In the genomic region with DNA sequence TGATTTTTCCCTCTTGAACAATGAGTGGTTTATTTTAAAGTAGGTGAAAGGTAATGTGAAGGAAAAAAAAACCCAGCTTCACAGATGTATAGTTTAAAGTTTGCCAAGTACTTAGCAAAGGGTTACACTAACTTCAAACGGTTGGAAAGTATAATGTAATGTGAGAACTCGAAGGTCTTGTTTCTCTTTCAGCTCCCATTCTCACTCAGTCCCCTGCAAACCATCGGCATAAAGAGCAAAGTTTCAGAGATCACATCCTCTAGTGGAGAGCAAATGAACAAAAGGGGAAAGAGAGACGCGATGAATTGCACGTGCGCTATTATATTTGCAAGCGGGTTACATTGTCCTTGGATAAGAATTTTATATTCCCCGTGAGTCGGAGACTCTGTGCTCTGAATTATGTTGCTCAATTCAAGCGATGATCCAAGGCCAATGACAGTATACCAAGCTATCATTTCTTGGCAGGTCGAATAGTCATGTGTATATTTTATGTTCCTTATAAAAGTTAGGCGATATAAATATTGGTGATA, we compare ENCODE assay signal across 1 cellular context.
TF ChIP-seq lines count a peak whose summit lies in the region.

No MANE protein-coding gene starts in this region.

TF ChIP-seq in HepG2, 621 proteins besides CTCF, POLR2A, EP300 and RAD21 (continued from another document and continues in another):
- TF ChIP-seq, protein P1, sequence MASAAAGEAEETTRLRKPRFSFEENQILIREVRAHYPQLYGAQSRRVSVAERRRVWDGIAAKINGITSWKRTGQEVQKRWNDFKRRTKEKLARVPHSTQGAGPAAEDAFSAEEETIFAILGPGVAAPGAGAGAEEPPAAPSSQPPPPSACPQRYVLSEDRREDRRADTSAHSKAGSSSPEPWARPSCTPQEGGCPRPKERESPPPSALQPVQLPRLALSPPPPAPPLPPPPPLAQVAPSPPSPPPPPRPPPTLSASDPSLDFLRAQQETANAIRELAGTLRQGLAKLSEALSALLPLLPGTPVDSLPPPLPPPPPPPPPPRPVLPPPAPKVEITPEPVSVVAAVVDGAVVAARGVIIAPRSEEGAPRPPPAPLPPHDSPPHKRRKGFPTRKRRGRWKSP (CRISPR knock-in tag; IDR thresholded peaks at IDR 0.05): peak; percentile 48; the same call in 1 of the 2 replicates
- peak; percentile 77; the same call in 1 of the 2 replicates for TF ChIP-seq HDAC2 (CRISPR knock-in tag; IDR thresholded peaks at IDR 0.05)
- TF ChIP-seq WIZ (CRISPR knock-in tag; IDR thresholded peaks at IDR 0.05): no peak
- no peak for TF ChIP-seq ATF7 (IDR thresholded peaks at IDR 0.05)
- no peak for TF ChIP-seq ATF7 (CRISPR knock-in tag; IDR thresholded peaks at IDR 0.05)
- no peak for TF ChIP-seq NR2F1 (CRISPR knock-in tag; IDR thresholded peaks at IDR 0.05)
- TF ChIP-seq, protein P2, sequence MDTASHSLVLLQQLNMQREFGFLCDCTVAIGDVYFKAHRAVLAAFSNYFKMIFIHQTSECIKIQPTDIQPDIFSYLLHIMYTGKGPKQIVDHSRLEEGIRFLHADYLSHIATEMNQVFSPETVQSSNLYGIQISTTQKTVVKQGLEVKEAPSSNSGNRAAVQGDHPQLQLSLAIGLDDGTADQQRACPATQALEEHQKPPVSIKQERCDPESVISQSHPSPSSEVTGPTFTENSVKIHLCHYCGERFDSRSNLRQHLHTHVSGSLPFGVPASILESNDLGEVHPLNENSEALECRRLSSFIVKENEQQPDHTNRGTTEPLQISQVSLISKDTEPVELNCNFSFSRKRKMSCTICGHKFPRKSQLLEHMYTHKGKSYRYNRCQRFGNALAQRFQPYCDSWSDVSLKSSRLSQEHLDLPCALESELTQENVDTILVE (CRISPR knock-in tag; IDR thresholded peaks at IDR 0.05): no peak; the same call in 1 of the 2 replicates
- TF ChIP-seq, protein P3, sequence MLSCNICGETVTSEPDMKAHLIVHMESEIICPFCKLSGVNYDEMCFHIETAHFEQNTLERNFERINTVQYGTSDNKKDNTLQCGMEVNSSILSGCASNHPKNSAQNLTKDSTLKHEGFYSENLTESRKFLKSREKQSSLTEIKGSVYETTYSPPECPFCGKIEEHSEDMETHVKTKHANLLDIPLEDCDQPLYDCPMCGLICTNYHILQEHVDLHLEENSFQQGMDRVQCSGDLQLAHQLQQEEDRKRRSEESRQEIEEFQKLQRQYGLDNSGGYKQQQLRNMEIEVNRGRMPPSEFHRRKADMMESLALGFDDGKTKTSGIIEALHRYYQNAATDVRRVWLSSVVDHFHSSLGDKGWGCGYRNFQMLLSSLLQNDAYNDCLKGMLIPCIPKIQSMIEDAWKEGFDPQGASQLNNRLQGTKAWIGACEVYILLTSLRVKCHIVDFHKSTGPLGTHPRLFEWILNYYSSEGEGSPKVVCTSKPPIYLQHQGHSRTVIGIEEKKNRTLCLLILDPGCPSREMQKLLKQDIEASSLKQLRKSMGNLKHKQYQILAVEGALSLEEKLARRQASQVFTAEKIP (CRISPR knock-in tag; IDR thresholded peaks at IDR 0.05; ENCODE audit: borderline replicate concordance): no peak
- no peak for TF ChIP-seq ZNF282 (IDR thresholded peaks at IDR 0.05; ENCODE audit: partially characterized antibody)
- peak; percentile 26; the same call in 1 of the 2 replicates for TF ChIP-seq ZNF878 (CRISPR knock-in tag; IDR thresholded peaks at IDR 0.05)
- TF ChIP-seq, protein P4, sequence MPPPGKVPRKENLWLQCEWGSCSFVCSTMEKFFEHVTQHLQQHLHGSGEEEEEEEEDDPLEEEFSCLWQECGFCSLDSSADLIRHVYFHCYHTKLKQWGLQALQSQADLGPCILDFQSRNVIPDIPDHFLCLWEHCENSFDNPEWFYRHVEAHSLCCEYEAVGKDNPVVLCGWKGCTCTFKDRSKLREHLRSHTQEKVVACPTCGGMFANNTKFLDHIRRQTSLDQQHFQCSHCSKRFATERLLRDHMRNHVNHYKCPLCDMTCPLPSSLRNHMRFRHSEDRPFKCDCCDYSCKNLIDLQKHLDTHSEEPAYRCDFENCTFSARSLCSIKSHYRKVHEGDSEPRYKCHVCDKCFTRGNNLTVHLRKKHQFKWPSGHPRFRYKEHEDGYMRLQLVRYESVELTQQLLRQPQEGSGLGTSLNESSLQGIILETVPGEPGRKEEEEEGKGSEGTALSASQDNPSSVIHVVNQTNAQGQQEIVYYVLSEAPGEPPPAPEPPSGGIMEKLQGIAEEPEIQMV (CRISPR knock-in tag; IDR thresholded peaks at IDR 0.05; ENCODE audit: low read depth): no peak
- TF ChIP-seq, protein P5, sequence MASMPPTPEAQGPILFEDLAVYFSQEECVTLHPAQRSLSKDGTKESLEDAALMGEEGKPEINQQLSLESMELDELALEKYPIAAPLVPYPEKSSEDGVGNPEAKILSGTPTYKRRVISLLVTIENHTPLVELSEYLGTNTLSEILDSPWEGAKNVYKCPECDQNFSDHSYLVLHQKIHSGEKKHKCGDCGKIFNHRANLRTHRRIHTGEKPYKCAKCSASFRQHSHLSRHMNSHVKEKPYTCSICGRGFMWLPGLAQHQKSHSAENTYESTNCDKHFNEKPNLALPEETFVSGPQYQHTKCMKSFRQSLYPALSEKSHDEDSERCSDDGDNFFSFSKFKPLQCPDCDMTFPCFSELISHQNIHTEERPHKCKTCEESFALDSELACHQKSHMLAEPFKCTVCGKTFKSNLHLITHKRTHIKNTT (CRISPR knock-in tag; IDR thresholded peaks at IDR 0.05): no peak
- TF ChIP-seq NAIF1 (CRISPR knock-in tag; IDR thresholded peaks at IDR 0.05; ENCODE audit: borderline replicate concordance): no peak
- TF ChIP-seq ZNF850 (CRISPR knock-in tag; conservative IDR thresholded peaks at IDR 0.05): no peak
- TF ChIP-seq ZSCAN25 (CRISPR knock-in tag; IDR thresholded peaks at IDR 0.05): no peak
- no peak for TF ChIP-seq ZNF766 (CRISPR knock-in tag; IDR thresholded peaks at IDR 0.05; ENCODE audit: borderline replicate concordance)
- TF ChIP-seq ZNF724P (CRISPR knock-in tag; IDR thresholded peaks at IDR 0.05; ENCODE audit: borderline replicate concordance): no peak
- peak; percentile 79 for TF ChIP-seq PHF5A (CRISPR knock-in tag; IDR thresholded peaks at IDR 0.05; ENCODE audit: low read depth, unreplicated experiment)
- TF ChIP-seq, protein P6, sequence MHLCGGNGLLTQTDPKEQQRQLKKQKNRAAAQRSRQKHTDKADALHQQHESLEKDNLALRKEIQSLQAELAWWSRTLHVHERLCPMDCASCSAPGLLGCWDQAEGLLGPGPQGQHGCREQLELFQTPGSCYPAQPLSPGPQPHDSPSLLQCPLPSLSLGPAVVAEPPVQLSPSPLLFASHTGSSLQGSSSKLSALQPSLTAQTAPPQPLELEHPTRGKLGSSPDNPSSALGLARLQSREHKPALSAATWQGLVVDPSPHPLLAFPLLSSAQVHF (CRISPR knock-in tag; IDR thresholded peaks at IDR 0.05): no peak
- no peak for TF ChIP-seq ZEB1 (IDR thresholded peaks at IDR 0.05; ENCODE audit: insufficient replicate concordance, low read depth)
- no peak for TF ChIP-seq U2AF1 (optimal IDR thresholded peaks at IDR 0.05; ENCODE audit: low read depth, low read length)
- no peak for TF ChIP-seq HOXA9 (CRISPR knock-in tag; IDR thresholded peaks at IDR 0.05; ENCODE audit: borderline replicate concordance)
- peak; percentile 71 for TF ChIP-seq TCF7L2 (IDR thresholded peaks at IDR 0.05; ENCODE audit: low read depth, low read length)
- TF ChIP-seq ARNTL (CRISPR knock-in tag; IDR thresholded peaks at IDR 0.05): peak; percentile 72; the same call in 1 of the 2 replicates
- no peak for TF ChIP-seq CENPX (CRISPR knock-in tag; IDR thresholded peaks at IDR 0.05)
- TF ChIP-seq, protein P7, sequence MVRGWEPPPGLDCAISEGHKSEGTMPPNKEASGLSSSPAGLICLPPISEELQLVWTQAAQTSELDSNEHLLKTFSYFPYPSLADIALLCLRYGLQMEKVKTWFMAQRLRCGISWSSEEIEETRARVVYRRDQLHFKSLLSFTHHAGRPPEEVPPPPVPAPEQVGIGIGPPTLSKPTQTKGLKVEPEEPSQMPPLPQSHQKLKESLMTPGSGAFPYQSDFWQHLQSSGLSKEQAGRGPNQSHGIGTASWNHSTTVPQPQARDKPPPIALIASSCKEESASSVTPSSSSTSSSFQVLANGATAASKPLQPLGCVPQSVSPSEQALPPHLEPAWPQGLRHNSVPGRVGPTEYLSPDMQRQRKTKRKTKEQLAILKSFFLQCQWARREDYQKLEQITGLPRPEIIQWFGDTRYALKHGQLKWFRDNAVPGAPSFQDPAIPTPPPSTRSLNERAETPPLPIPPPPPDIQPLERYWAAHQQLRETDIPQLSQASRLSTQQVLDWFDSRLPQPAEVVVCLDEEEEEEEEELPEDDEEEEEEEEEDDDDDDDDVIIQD (CRISPR knock-in tag; IDR thresholded peaks at IDR 0.05; ENCODE audit: low read depth): peak; percentile 84; the same call in 1 of the 2 replicates
- TF ChIP-seq ZNF775 (CRISPR knock-in tag; IDR thresholded peaks at IDR 0.05; ENCODE audit: borderline replicate concordance): peak; percentile 99
- no peak for TF ChIP-seq GPN1 (CRISPR knock-in tag; IDR thresholded peaks at IDR 0.05; ENCODE audit: borderline replicate concordance)
- no peak for TF ChIP-seq TBP (CRISPR knock-in tag; IDR thresholded peaks at IDR 0.05)
- TF ChIP-seq, protein P8, sequence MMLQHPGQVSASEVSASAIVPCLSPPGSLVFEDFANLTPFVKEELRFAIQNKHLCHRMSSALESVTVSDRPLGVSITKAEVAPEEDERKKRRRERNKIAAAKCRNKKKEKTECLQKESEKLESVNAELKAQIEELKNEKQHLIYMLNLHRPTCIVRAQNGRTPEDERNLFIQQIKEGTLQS (CRISPR knock-in tag; IDR thresholded peaks at IDR 0.05): no peak
- TF ChIP-seq KLF12 (CRISPR knock-in tag; IDR thresholded peaks at IDR 0.05; ENCODE audit: borderline replicate concordance): no peak
- no peak for TF ChIP-seq KAT7 (CRISPR knock-in tag; IDR thresholded peaks at IDR 0.05; ENCODE audit: borderline replicate concordance)
- TF ChIP-seq ZIK1 (CRISPR knock-in tag; IDR thresholded peaks at IDR 0.05; ENCODE audit: borderline replicate concordance, low read depth): no peak
- TF ChIP-seq JUN (CRISPR knock-in tag; IDR thresholded peaks at IDR 0.05): no peak
- no peak for TF ChIP-seq ZNF776 (CRISPR knock-in tag; IDR thresholded peaks at IDR 0.05)
- TF ChIP-seq HMG20A (CRISPR knock-in tag; IDR thresholded peaks at IDR 0.05; ENCODE audit: borderline replicate concordance): peak; percentile 60; the same call in 1 of the 2 replicates
- TF ChIP-seq, protein P9, sequence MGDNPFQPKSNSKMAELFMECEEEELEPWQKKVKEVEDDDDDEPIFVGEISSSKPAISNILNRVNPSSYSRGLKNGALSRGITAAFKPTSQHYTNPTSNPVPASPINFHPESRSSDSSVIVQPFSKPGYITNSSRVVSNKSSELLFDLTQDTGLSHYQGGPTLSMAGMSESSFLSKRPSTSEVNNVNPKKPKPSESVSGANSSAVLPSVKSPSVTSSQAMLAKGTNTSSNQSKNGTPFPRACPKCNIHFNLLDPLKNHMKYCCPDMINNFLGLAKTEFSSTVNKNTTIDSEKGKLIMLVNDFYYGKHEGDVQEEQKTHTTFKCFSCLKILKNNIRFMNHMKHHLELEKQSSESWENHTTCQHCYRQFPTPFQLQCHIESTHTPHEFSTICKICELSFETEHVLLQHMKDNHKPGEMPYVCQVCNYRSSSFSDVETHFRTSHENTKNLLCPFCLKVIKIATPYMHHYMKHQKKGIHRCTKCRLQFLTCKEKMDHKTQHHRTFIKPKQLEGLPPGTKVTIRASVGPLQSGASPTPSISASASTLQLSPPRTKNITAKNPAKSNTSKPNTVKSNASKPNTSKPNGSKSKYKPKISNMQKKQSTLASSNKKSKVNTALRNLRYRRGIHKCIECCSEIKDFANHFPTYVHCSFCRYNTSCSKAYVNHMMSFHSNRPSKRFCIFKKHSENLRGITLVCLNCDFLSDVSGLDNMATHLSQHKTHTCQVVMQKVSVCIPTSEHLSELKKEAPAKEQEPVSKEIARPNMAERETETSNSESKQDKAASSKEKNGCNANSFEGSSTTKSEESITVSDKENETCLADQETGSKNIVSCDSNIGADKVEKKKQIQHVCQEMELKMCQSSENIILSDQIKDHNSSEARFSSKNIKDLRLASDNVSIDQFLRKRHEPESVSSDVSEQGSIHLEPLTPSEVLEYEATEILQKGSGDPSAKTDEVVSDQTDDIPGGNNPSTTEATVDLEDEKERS (CRISPR knock-in tag; IDR thresholded peaks at IDR 0.05): no peak
- peak; percentile 78; the same call in 1 of the 2 replicates for TF ChIP-seq FOXK1 (CRISPR knock-in tag; IDR thresholded peaks at IDR 0.05; ENCODE audit: borderline replicate concordance, low read depth)
- no peak for TF ChIP-seq ZNF263 (CRISPR knock-in tag; IDR thresholded peaks at IDR 0.05)
- TF ChIP-seq, protein P10, sequence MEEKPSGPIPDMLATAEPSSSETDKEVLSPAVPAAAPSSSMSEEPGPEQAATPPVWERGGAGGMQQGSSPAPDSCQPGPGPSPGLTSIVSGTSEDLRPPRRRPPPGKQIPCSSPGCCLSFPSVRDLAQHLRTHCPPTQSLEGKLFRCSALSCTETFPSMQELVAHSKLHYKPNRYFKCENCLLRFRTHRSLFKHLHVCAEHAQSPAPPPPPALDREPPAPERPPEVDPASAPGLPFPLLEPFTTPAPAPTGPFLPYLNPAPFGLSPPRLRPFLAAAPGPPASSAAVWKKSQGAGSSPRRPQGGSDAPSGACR (CRISPR knock-in tag; IDR thresholded peaks at IDR 0.05): 0 out of 2 replicates have a peak, but pooled peaks have one; percentile 34
- no peak for TF ChIP-seq NFE2L2 (IDR thresholded peaks at IDR 0.05; ENCODE audit: low read length)
- peak; percentile 99 for TF ChIP-seq SOX5 (CRISPR knock-in tag; IDR thresholded peaks at IDR 0.05; ENCODE audit: borderline replicate concordance)
- TF ChIP-seq FOSL2 (CRISPR knock-in tag; IDR thresholded peaks at IDR 0.05): peak; percentile 28; the same call in 1 of the 2 replicates
- TF ChIP-seq ZSCAN29 (CRISPR knock-in tag; conservative IDR thresholded peaks at IDR 0.05): 0 out of 2 replicates have a peak, but pooled peaks have one; percentile 82
- no peak for TF ChIP-seq XRCC5 (optimal IDR thresholded peaks at IDR 0.05; ENCODE audit: low read length)
